Comparison of ENCODE assay signal across 9 cellular contexts in the genomic region with DNA sequence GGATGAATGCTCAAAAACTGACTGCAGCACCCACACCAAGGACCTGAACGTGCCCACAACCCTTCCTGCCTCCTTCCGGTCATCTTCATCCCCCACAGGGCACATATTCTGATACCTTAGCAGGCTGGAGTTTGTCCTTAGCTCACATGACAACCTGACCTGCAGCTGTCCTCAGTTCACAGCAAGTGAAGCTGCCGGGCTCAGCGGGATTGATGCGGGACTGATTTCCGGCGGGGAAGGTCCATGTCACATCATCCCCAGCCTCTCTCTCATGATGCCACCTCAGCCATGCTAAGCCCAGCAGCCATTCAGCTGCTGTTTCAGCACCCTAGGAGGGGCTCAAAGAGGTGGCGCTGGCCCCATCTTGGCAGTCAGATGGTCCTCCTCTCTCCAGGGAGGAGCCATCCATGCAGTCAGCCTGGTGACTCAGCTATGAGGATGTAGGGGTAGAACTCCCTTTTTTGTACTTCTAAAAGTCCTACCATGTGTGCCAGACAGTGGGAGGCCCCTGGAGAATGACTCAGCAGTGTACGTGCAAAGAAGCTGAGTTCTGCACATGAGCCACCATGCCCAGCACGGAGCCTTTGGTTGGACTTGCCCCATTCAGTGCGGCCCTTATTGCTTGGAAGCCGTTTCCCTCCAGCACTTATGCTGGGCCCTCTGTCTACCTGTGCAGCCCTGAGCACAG. TPM values are rescaled to one million over a fixed set of nuclear protein-coding genes. Genes with fewer than 3 reads are reported as not detected.
DNase-seq lines count a peak whose midpoint lies in the region; ATAC-seq and TF ChIP-seq lines count a peak whose summit lies in the region.
"Had no signal": no experiment of that assay in that cellular context is flagged by ENCODE, and none has a peak within 500 bp of the region (broad histone marks: within the 10 kb centered on the region; RNA-seq: fewer than 3 reads in every experiment).

No MANE protein-coding gene starts in this region.

- peak; percentile 51 for DNase-seq in NCI-H2171 treated with DMSO at 0.1 percent for 48 hours (lab: John Stamatoyannopoulos, UW)
- DNase-seq in NCI-H2171 (lab: John Stamatoyannopoulos, UW), result no peak
- peak; percentile 14 for DNase-seq in SW480 (ENCODE audit: low spot score)
- peak; percentile 99 for DNase-seq in foreskin fibroblast
- DNase-seq in stimulated activated CD4-positive, alpha-beta T cell treated with anti-CD3 and anti-CD28 coated beads, Interleukin-2, amount 100 ng/mL, for 48 hours, result peak; percentile 21 to 24
- no peak for DNase-seq in G401 (ENCODE audit: low spot score)

- peak overlapping the region in 1 of 2 donors; percentile 20 for H3K4me3 ChIP-seq in foreskin fibroblast (ENCODE audit: low read depth in 1 of 2, low read length in 2 of 2)

- no peak for TF ChIP-seq CTCF in foreskin fibroblast (IDR thresholded peaks at IDR 0.05; ENCODE audit: low read depth, low read length)

- ATAC-seq in HG03571 (IDR thresholded peaks at IDR 0.05; ENCODE audit: unreplicated experiment) (no peak), HG02588 (IDR thresholded peaks at IDR 0.05; ENCODE audit: unreplicated experiment) (no peak)

- in situ Hi-C loops in G401 (cut with HindIII; ENCODE audit: low sequenced_read_pairs), result no loop called here

RNA-seq across cellular contexts. Expression of a gene that starts 9.5 kb away (rescaled TPM):
- total RNA-seq in G401 (2014; rRNA removed; shearing (Covaris generic)), result 3.8 and 7.9 TPM in 2 replicates
- total RNA-seq: B cell had no signal

Comparison
In these comparisons a context has a peak if more than half of its experiments do, and no peak if none do; other contexts are left out.
1. DNase-seq: peak in NCI-H2171 treated with DMSO at 0.1 percent for 48 hours (single experiment), SW480 (single experiment), foreskin fibroblast (2 of 2) and stimulated activated CD4-positive, alpha-beta T cell treated with anti-CD3 and anti-CD28 coated beads, Interleukin-2, amount 100 ng/mL, for 48 hours (2 of 2); none in NCI-H2171 (single experiment) and G401 (single experiment).